ENCODE assay signal across 9 cellular contexts in the genomic region with DNA sequence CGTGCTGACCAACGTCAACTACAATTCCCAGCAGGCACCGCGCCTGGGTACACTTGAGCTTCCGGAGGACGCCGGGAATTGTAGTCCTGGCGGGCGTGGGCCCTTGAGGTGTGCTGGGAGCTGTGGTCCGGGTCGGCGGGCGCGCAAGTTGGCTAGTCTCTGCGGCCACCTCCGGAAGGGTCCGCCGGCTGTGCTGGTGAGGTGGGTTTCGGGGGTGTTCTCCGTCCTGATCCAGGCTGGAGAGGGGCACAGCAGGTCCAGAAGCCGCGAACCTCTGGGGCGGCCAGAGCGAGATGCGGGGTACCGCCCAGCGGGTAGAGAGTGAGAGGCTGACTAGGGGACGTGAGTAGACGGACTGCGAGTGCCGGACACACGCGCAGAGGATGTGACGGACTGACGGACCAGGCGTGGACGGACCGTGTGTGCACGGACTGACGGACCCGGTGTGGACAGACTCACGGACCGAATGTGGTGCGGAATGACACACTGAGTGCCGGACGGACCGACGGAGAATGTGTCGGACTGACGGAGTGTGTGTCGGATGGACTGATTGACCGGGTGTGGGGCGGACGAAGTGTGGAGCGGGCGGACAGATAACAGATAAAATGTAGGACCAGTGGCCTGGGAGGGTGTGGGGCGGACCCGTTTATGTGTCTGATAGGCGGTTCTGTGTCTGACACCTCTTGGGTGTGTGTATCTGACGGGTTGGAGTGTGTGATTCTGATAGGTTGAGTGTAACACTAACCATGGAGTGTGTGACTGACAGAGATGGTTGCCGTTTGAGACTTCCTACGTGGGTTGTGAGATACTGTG. TPM values are rescaled to one million over a fixed set of nuclear protein-coding genes. Genes with fewer than 3 reads are reported as not detected.
DNase-seq lines count a peak whose midpoint lies in the region; ATAC-seq and TF ChIP-seq lines count a peak whose summit lies in the region.
"Had no signal": no experiment of that assay in that cellular context is flagged by ENCODE, and none has a peak within 500 bp of the region (broad histone marks: within the 10 kb centered on the region; RNA-seq: fewer than 3 reads in every experiment).

A gene (plus strand): TSS at position 81 of the 813 bp plus-strand sequence. CDS start 7,809 bp downstream, outside the sequence.

- no peaks in the 10 kb centered on the region for H3K9me3 Mint-ChIP-seq in activated CD8-positive, alpha-beta T cell treated with anti-CD3 and anti-CD28 coated beads, Interleukin-2, amount 10 ng/mL, durations not matched to agents 7 days and 5 days (ENCODE audit: insufficient read depth)
- no peaks in the 10 kb centered on the region for H3K9me3 Mint-ChIP-seq in effector memory CD8-positive, alpha-beta T cell
- H3K9me3 Mint-ChIP-seq in memory B cell, result no peaks in the 10 kb centered on the region
- H3K9me3 Mint-ChIP-seq: nephron had no signal

- H3K4me3 Mint-ChIP-seq in activated CD8-positive, alpha-beta T cell treated with anti-CD3 and anti-CD28 coated beads, Interleukin-2, amount 10 ng/mL, durations not matched to agents 7 days and 5 days, result no peak within 1 kb of the TSS
- H3K4me3 Mint-ChIP-seq in effector memory CD8-positive, alpha-beta T cell, result no peak within 1 kb of the TSS
- no peak within 1 kb of the TSS for H3K4me3 Mint-ChIP-seq in memory B cell
- H3K4me3 Mint-ChIP-seq: nephron had no signal

- TF ChIP-seq CTCF in HL-60 (IDR thresholded peaks at IDR 0.05; ENCODE audit: insufficient read depth, low read length), result no peak

- no peak within 1 kb of the TSS for H3K27ac Mint-ChIP-seq in activated CD8-positive, alpha-beta T cell treated with anti-CD3 and anti-CD28 coated beads, Interleukin-2, amount 10 ng/mL, durations not matched to agents 7 days and 5 days
- no peak within 1 kb of the TSS for H3K27ac Mint-ChIP-seq in effector memory CD8-positive, alpha-beta T cell
- H3K27ac Mint-ChIP-seq in memory B cell, result no peak within 1 kb of the TSS
- H3K27ac Mint-ChIP-seq: nephron had no signal

- no peaks in the 10 kb centered on the region for H3K36me3 Mint-ChIP-seq in activated CD8-positive, alpha-beta T cell treated with anti-CD3 and anti-CD28 coated beads, Interleukin-2, amount 10 ng/mL, durations not matched to agents 7 days and 5 days (ENCODE audit: low read depth)
- H3K36me3 Mint-ChIP-seq in effector memory CD8-positive, alpha-beta T cell (ENCODE audit: insufficient read depth), result no peaks in the 10 kb centered on the region
- H3K36me3 Mint-ChIP-seq in memory B cell, result peaks cover 5% of the 10 kb centered on the region

- H3K4me1 Mint-ChIP-seq in activated CD8-positive, alpha-beta T cell treated with anti-CD3 and anti-CD28 coated beads, Interleukin-2, amount 10 ng/mL, durations not matched to agents 7 days and 5 days (ENCODE audit: low read depth), result peaks cover 9% of the 10 kb centered on the region
- peaks cover 0 to 3% of the 10 kb centered on the region in 2 donors for H3K4me1 Mint-ChIP-seq in effector memory CD8-positive, alpha-beta T cell (ENCODE audit: low read depth in 2 of 2)
- H3K4me1 Mint-ChIP-seq in memory B cell, result peaks cover 2% of the 10 kb centered on the region

- H3K27me3 ChIP-seq in HL-60 (ENCODE audit: insufficient read depth, poor library complexity, severe bottlenecking), result no peaks in the 10 kb centered on the region

- DNase-seq in COLO668 (lab: John Stamatoyannopoulos, UW; ENCODE audit: unreplicated experiment) (peak; percentile 97), HL-60 (ENCODE audit: low read depth in 1 of 2, low spot score in 1 of 2) (peak; percentile 94 to 96), NCI-H82 treated with DMSO at 0.1 percent for 48 hours (lab: John Stamatoyannopoulos, UW; ENCODE audit: unreplicated experiment) (peak; percentile 87), memory B cell (ENCODE audit: low spot score in 2 of 2) (peak; percentile 76 to 87)
- DNase-seq in activated CD8-positive, alpha-beta T cell treated with anti-CD3 and anti-CD28 coated beads, Interleukin-2, amount 10 ng/mL, durations not matched to agents 7 days and 5 days, result peak; percentile 94
- DNase-seq in effector memory CD8-positive, alpha-beta T cell, result peak; percentile 84 to 89 (median 85)
- peak; percentile 85 to 90 (median 88) for DNase-seq in stimulated activated CD4-positive, alpha-beta T cell treated with anti-CD3 and anti-CD28 coated beads, TNF-alpha, amount 100 ng/mL, for 48 hours (ENCODE audit: low read depth in 3 of 3)

- CTCF ChIA-PET in activated CD8-positive, alpha-beta T cell treated with anti-CD3 and anti-CD28 coated beads, Interleukin-2, amount 10 ng/mL, durations not matched to agents 7 days and 5 days (lab: Charles Lee), result interaction anchor here (0.9 to 1.8 kb wide), 5 partner anchors 8 to 192 kb away, joined by 3 to 9 read pairs (median 3); a partner anchor contains a TSS

- H3K27ac ChIP-seq in HL-60 (replicated peaks), result peak within 1 kb of the TSS; percentile 83

- peak; percentile 79 for ATAC-seq in GM19467 (IDR thresholded peaks at IDR 0.05; ENCODE audit: unreplicated experiment)
- peak; percentile 93 for ATAC-seq in activated CD8-positive, alpha-beta T cell treated with anti-CD3 and anti-CD28 coated beads, Interleukin-2, amount 10 ng/mL, durations not matched to agents 7 days and 5 days
- peak; percentile 78 for ATAC-seq in effector memory CD8-positive, alpha-beta T cell (replicated peaks)
- ATAC-seq in memory B cell (ENCODE audit: low read depth), result peak; percentile 87

- H3K4me3 ChIP-seq in HL-60 (replicated peaks; ENCODE audit: insufficient read depth, low read length), result peak within 1 kb of the TSS; percentile 54

- POLR2A ChIA-PET in activated CD8-positive, alpha-beta T cell treated with anti-CD3 and anti-CD28 coated beads, Interleukin-2, amount 10 ng/mL, durations not matched to agents 7 days and 5 days (lab: Charles Lee), result interaction anchor here (0.9 to 2.7 kb wide), 5 partner anchors 10 to 49 kb away, joined by 4 to 6 read pairs (median 4); a partner anchor contains a TSS

- H3K27me3 Mint-ChIP-seq in activated CD8-positive, alpha-beta T cell treated with anti-CD3 and anti-CD28 coated beads, Interleukin-2, amount 10 ng/mL, durations not matched to agents 7 days and 5 days (ENCODE audit: low read depth), result no peaks in the 10 kb centered on the region
- no peaks in the 10 kb centered on the region for H3K27me3 Mint-ChIP-seq in effector memory CD8-positive, alpha-beta T cell
- no peaks in the 10 kb centered on the region for H3K27me3 Mint-ChIP-seq in memory B cell

RNA-seq across cellular contexts. Expression of the gene that starts here (rescaled TPM):
- 1 to 10 TPM; 4.8 to 5.2 TPM for total RNA-seq in activated CD8-positive, alpha-beta T cell treated with anti-CD3 and anti-CD28 coated beads, Interleukin-2, amount 10 ng/mL, durations not matched to agents 7 days and 5 days

Comparison
In these comparisons a context has a peak if more than half of its experiments do, and no peak if none do; other contexts are left out.
1. Peak in every context shown above with its lines: DNase-seq, ATAC-seq, H3K4me3 ChIP-seq and H3K27ac ChIP-seq.